Comparison of ENCODE assay signal across 24 cellular contexts in genomic region chr11:13225058-13226001, GRCh38. TPM values are rescaled to one million over a fixed set of nuclear protein-coding genes. Genes with fewer than 3 reads are reported as not detected.
DNase-seq lines count a peak whose midpoint lies in the region; ATAC-seq and TF ChIP-seq lines count a peak whose summit lies in the region.
"Had no signal": no experiment of that assay in that cellular context is flagged by ENCODE, and none has a peak within 500 bp of the region (broad histone marks: within the 10 kb centered on the region; RNA-seq: fewer than 3 reads in every experiment).

No MANE protein-coding gene starts in this region.

- no peak overlapping the region for H3T11ph ChIP-seq in H9 (ENCODE audit: low read length)

- no peak overlapping the region for H3K23ac ChIP-seq in H9 (ENCODE audit: insufficient read length, low read depth, low read length)

- no peak overlapping the region for H3K18ac ChIP-seq in H9 (ENCODE audit: insufficient read length, low read depth, low read length)

- no TSS peak for BruUV-seq in MCF 10A (replicated peaks; lab: Mats Ljungman, UMichigan)

- H3K9me3 Mint-ChIP-seq in H9 (no peaks in the 10 kb centered on the region), endodermal cell (no peaks in the 10 kb centered on the region), MCF 10A (ENCODE audit: unreplicated experiment) (no peaks in the 10 kb centered on the region)
- H3K9me3 Mint-ChIP-seq: CD4-positive, alpha-beta T cell; HFFc6; IgD-negative memory B cell had no signal

- no peaks in the 10 kb centered on the region for H3K36me3 Mint-ChIP-seq in H9 (ENCODE audit: insufficient read depth in 1 of 3, low read depth in 3 of 3)
- no peaks in the 10 kb centered on the region for H3K36me3 Mint-ChIP-seq in endodermal cell (ENCODE audit: low read depth)
- H3K36me3 Mint-ChIP-seq in MCF 10A (ENCODE audit: insufficient read depth, unreplicated experiment) = no peaks in the 10 kb centered on the region
- H3K36me3 Mint-ChIP-seq: IgD-negative memory B cell had no signal

- H3K4me3 Mint-ChIP-seq in H9 (no peak overlapping the region), endodermal cell (no peak overlapping the region), MCF 10A (ENCODE audit: unreplicated experiment) (no peak overlapping the region)
- H3K4me3 Mint-ChIP-seq: CD4-positive, alpha-beta T cell; HFFc6; IgD-negative memory B cell had no signal

- ATAC-seq in GM19452 (IDR thresholded peaks at IDR 0.05; ENCODE audit: unreplicated experiment) = no peak
- ATAC-seq in GM19328 (IDR thresholded peaks at IDR 0.05; ENCODE audit: unreplicated experiment) = no peak
- ATAC-seq: Right ventricle myocardium inferior had no signal

- no CpG with 5 or more reads among the region's 10 CpGs for WGBS in H9 (ENCODE audit: extremely low coverage, insufficient read length, low lambda C conversion rate)
- 73 to 85% methylated on average over 6 to 10 of the region's 10 CpGs for WGBS in endodermal cell (ENCODE audit: insufficient coverage in 1 of 2, insufficient read length in 1 of 2), 2 experiments

- no peak overlapping the region for H3K27ac ChIP-seq in H9 (ENCODE audit: insufficient read length, low read depth, low read length)
- no peak overlapping the region for H3K27ac ChIP-seq in endodermal cell (ENCODE audit: low read depth, low read length)
- H3K27ac ChIP-seq in osteoblast (ENCODE audit: low read depth, low read length) = no peak overlapping the region
- H3K27ac ChIP-seq: 22Rv1, KMS-11, SJSA1 had no signal

- H3K14ac ChIP-seq in H9 (ENCODE audit: insufficient read depth, low read length) = no peak overlapping the region

- DNase-seq in ACHN (peak; percentile 41), H9 (no peak), endodermal cell (no peak), osteoblast (ENCODE audit: insufficient read length, low spot score, missing footprints) (peak; percentile 23), MCF 10A (ENCODE audit: unreplicated experiment) (no peak), NCI-H1048 (lab: John Stamatoyannopoulos, UW) (no peak)
- DNase-seq: CD4-positive, alpha-beta T cell; DMS53; H7; HFFc6; NCI-H1105; NCI-H146; NCI-H1930; NCI-H2107; NCI-H446; NCI-H524 treated with DMSO at 0.1 percent for 48 hours; NCI-H774 had no signal

- in situ Hi-C loops in ACHN (cut with HindIII; ENCODE audit: low pct_ligation_motif_present, low pct_unique_long_range_greater_than_20kb, low sequenced_read_pairs) = no loop called here

- no peak overlapping the region for H2AFZ ChIP-seq in H9 (ENCODE audit: low read length)
- no peak overlapping the region for H2AFZ ChIP-seq in osteoblast (ENCODE audit: low read length)

- no peaks in the 10 kb centered on the region for H3K36me3 ChIP-seq in endodermal cell (ENCODE audit: control insufficient read depth, insufficient read depth, low read length)
- no peaks in the 10 kb centered on the region for H3K36me3 ChIP-seq in osteoblast (ENCODE audit: insufficient read depth, low read length)
- H3K36me3 ChIP-seq: SJSA1 had no signal

- H2AK5ac ChIP-seq in H9 (ENCODE audit: insufficient read length, low read length) = no peak overlapping the region

- no peaks in the 10 kb centered on the region for H3K4me1 ChIP-seq in H9 (ENCODE audit: insufficient read depth, low read length)
- peaks cover 13% of the 10 kb centered on the region for H3K4me1 ChIP-seq in endodermal cell (ENCODE audit: control insufficient read depth, insufficient read depth, low read length)
- H3K4me1 ChIP-seq in osteoblast (ENCODE audit: insufficient read depth, low read length) = peaks cover 19% of the 10 kb centered on the region

- no peaks in the 10 kb centered on the region for H4K20me1 ChIP-seq in H9 (ENCODE audit: control insufficient read depth, insufficient read depth, insufficient read length)
- no peaks in the 10 kb centered on the region for H4K20me1 ChIP-seq in osteoblast (ENCODE audit: insufficient read depth, low read length)

- H4K5ac ChIP-seq in H9 (ENCODE audit: insufficient read length, low read depth, low read length) = no peak overlapping the region

- H3K4me2 ChIP-seq in H9 (ENCODE audit: insufficient read depth, insufficient read length, low read length) (no peak overlapping the region), osteoblast (ENCODE audit: insufficient read depth, low read length) (no peak overlapping the region)
- H3K4me2 ChIP-seq: KMS-11 had no signal

- no peaks in the 10 kb centered on the region for H3K79me1 ChIP-seq in H9 (ENCODE audit: insufficient read depth, low read depth, low read length, poor library complexity, severe bottlenecking)

- no peak overlapping the region for H4K91ac ChIP-seq in H9 (ENCODE audit: insufficient read length, low read depth, low read length)

- no peak overlapping the region for H2BK20ac ChIP-seq in H9 (ENCODE audit: low read depth, low read length, poor library complexity, severe bottlenecking)

- no peak overlapping the region for H4K8ac ChIP-seq in H9 (replicated peaks; ENCODE audit: insufficient read length, low read depth, low read length)

- H2BK15ac ChIP-seq in H9 (ENCODE audit: low read depth, low read length) = no peak overlapping the region

- H3K27me3 Mint-ChIP-seq in H9 (ENCODE audit: low read depth) (peaks cover 9% of the 10 kb centered on the region), endodermal cell (ENCODE audit: insufficient read depth) (peaks cover 15% of the 10 kb centered on the region), MCF 10A (ENCODE audit: insufficient read depth, unreplicated experiment) (no peaks in the 10 kb centered on the region)
- H3K27me3 Mint-ChIP-seq: CD4-positive, alpha-beta T cell; IgD-negative memory B cell had no signal

- CTCF ChIA-PET in MCF 10A (lab: Yijun Ruan, JAX) = interaction anchor here (0.6 to 3.5 kb wide), 7 partner anchors 13 to 894 kb away, joined by 3 to 12 read pairs (median 3); no protein-coding TSS in a partner anchor

- intact Hi-C loops in MCF 10A (cut with micrococcal nuclease) = no loop called here

- H3K79me2 ChIP-seq in H9 (ENCODE audit: insufficient read depth, low read length) (no peaks in the 10 kb centered on the region), osteoblast (ENCODE audit: insufficient read depth, low read length) (no peaks in the 10 kb centered on the region)

- H3K27me3 ChIP-seq in H9 (ENCODE audit: insufficient read depth, low read length) (no peaks in the 10 kb centered on the region), endodermal cell (ENCODE audit: control insufficient read depth, insufficient read depth, low read length, poor library complexity, severe bottlenecking) (no peaks in the 10 kb centered on the region), osteoblast (ENCODE audit: insufficient read depth, low read length) (no peaks in the 10 kb centered on the region)
- H3K27me3 ChIP-seq: SJSA1 had no signal

- no peaks in the 10 kb centered on the region for H3K23me2 ChIP-seq in H9 (ENCODE audit: insufficient read length, low read depth, low read length, poor library complexity, severe bottlenecking)

- H3K4me3 ChIP-seq in endodermal cell (ENCODE audit: low read length) (no peak overlapping the region), osteoblast (ENCODE audit: insufficient read depth, low read length) (no peak overlapping the region)
- H3K4me3 ChIP-seq: SJSA1 had no signal

- no peak overlapping the region for H3K4ac ChIP-seq in H9 (ENCODE audit: low read depth, low read length)

- H2BK120ac ChIP-seq in H9 (ENCODE audit: low read depth, low read length, poor library complexity, severe bottlenecking) = no peak overlapping the region

- no peak overlapping the region for H3K56ac ChIP-seq in H9 (ENCODE audit: insufficient read length, low read depth, low read length)

- TF ChIP-seq CTCF in H9 (conservative IDR thresholded peaks at IDR 0.05) (peak; percentile 34; the same call in 2 of the 3 replicates), endodermal cell (conservative IDR thresholded peaks at IDR 0.05) (peak; percentile 50), osteoblast (IDR thresholded peaks at IDR 0.05; ENCODE audit: extremely low read depth, low read depth, low read length) (no peak), MCF 10A (IDR thresholded peaks at IDR 0.05; ENCODE audit: unreplicated experiment) (no peak)

- H3K27ac Mint-ChIP-seq in H9 (no peak overlapping the region), endodermal cell (no peak overlapping the region), MCF 10A (ENCODE audit: low read depth, unreplicated experiment) (no peak overlapping the region)
- H3K27ac Mint-ChIP-seq: CD4-positive, alpha-beta T cell; HFFc6; IgD-negative memory B cell had no signal

- no peak overlapping the region for H2BK12ac ChIP-seq in H9 (ENCODE audit: insufficient read length, low read depth, low read length)

- no peak overlapping the region for H2BK5ac ChIP-seq in H9 (ENCODE audit: insufficient read length, low read length)

- no peaks in the 10 kb centered on the region for H3K9me3 ChIP-seq in H9 (ENCODE audit: control insufficient read depth, low read depth, low read length)
- no peaks in the 10 kb centered on the region for H3K9me3 ChIP-seq in endodermal cell (ENCODE audit: control insufficient read depth, low read length)
- no peaks in the 10 kb centered on the region for H3K9me3 ChIP-seq in osteoblast (ENCODE audit: low read depth, low read length)
- H3K9me3 ChIP-seq: SJSA1 had no signal

- POLR2A ChIA-PET in MCF 10A (lab: Yijun Ruan, JAX) = interaction anchor here (0.7 kb wide), 1 partner anchor 72 kb away, joined by 3 read pairs; no protein-coding TSS in a partner anchor

- H3K4me1 Mint-ChIP-seq in H9 (peaks cover 5 to 6% of the 10 kb centered on the region in 2 experiments; a peak in 2 of 4 replicates), endodermal cell (peaks cover 14% of the 10 kb centered on the region), MCF 10A (ENCODE audit: insufficient read depth, unreplicated experiment) (peaks cover 6% of the 10 kb centered on the region)

- H3K9ac ChIP-seq in H9 (ENCODE audit: extremely low read depth, insufficient read length, low read length) (no peak overlapping the region), endodermal cell (ENCODE audit: extremely low read depth, low read length, poor library complexity, severe bottlenecking) (no peak overlapping the region)
- H3K9ac ChIP-seq: KMS-11 had no signal

RNA-seq across cellular contexts. Expression of gene BMAL1, which starts 52.3 kb away (rescaled TPM):
- total RNA-seq in H9 (2021) (3.2 and 3.3 TPM in 2 replicates), endodermal cell (1 to 10 TPM; 3.7 to 7.2 TPM), osteoblast (8.5 and 13.0 TPM in 2 replicates), MCF 10A (2022) (71.6 and 88.4 TPM in 2 replicates)
- 4.3 TPM for polyA plus RNA-seq in endodermal cell (2013, experiment 1 of 2)
- 5.7 TPM for polyA plus RNA-seq in endodermal cell (2013, experiment 2 of 2)

Comparison
In these comparisons a context has a peak if more than half of its experiments do, and no peak if none do; other contexts are left out.
1. DNase-seq: peak in ACHN (single experiment) and osteoblast (single experiment); none in H9 (single experiment), endodermal cell (single experiment), MCF 10A (single experiment) and NCI-H1048 (single experiment).
2. CTCF ChIP-seq: peak in H9 (single experiment) and endodermal cell (single experiment); none in osteoblast (single experiment) and MCF 10A (single experiment).